Comparison of ENCODE assay signal across 8 cellular contexts in genomic region chr7:100091411-100092181, GRCh38. TPM values are rescaled to one million over a fixed set of nuclear protein-coding genes. Genes with fewer than 3 reads are reported as not detected.
DNase-seq lines count a peak whose midpoint lies in the region; FAIRE-seq and TF ChIP-seq lines count a peak whose summit lies in the region.

No MANE protein-coding gene starts in this region.

- no peak overlapping the region for H3K9ac ChIP-seq in kidney (ENCODE audit: low read length in 2 of 2)

- no peak for FAIRE-seq in kidney (lab: Jason Lieb, UNC)

- 0 out of 2 replicates have a peak, but pooled peaks cover 2% of the 10 kb centered on the region for H3K4me1 ChIP-seq in BE2C
- H3K4me1 ChIP-seq in kidney (ENCODE audit: control insufficient read depth in 1 of 2, insufficient read depth in 1 of 2, low read depth in 1 of 2, low read length in 2 of 2): peaks cover 4 to 7% of the 10 kb centered on the region in 2 donors

- H3K27ac ChIP-seq in epithelial cell of prostate (peak overlapping the region; percentile 94), kidney (ENCODE audit: low read depth in 2 of 2, low read length in 2 of 2) (no peak overlapping the region)

- H3K27me3 ChIP-seq in BE2C: no peaks in the 10 kb centered on the region

- H3K9me3 ChIP-seq in BE2C: no peaks in the 10 kb centered on the region
- H3K9me3 ChIP-seq in kidney (ENCODE audit: control insufficient read depth in 1 of 2, low read length in 2 of 2): no peaks in the 10 kb centered on the region

- peak; percentile 29; the same call in 1 of the 2 replicates for TF ChIP-seq CTCF in BE2C (IDR thresholded peaks at IDR 0.05; ENCODE audit: low read depth, low read length)
- no peak for TF ChIP-seq CTCF in GM12865 (IDR thresholded peaks at IDR 0.05; ENCODE audit: insufficient read depth, low read depth, low read length, missing control alignments)
- TF ChIP-seq CTCF in kidney (IDR thresholded peaks at IDR 0.05; ENCODE audit: borderline replicate concordance, extremely low read depth, insufficient read depth): no peak

- H3K36me3 ChIP-seq in BE2C (peaks cover 62% of the 10 kb centered on the region), kidney (ENCODE audit: control insufficient read depth in 1 of 2, insufficient read depth in 2 of 2, low read length in 2 of 2) (peaks cover 32 to 54% of the 10 kb centered on the region in 2 donors)

- no peak overlapping the region for H3K4me3 ChIP-seq in BE2C (ENCODE audit: low read depth, low read length)
- no peak overlapping the region for H3K4me3 ChIP-seq in GM12865 (ENCODE audit: low read depth, low read length)
- H3K4me3 ChIP-seq in kidney (ENCODE audit: low read length in 2 of 2): no peak overlapping the region

- DNase-seq in BE2C: peak; percentile 60
- peak; percentile 40 for DNase-seq in GM12865 (ENCODE audit: low read depth)
- DNase-seq in SK-N-DZ (ENCODE audit: low spot score): peak; percentile 61
- DNase-seq in epithelial cell of prostate (ENCODE audit: low read depth, low spot score): no peak
- no peak for DNase-seq in NOMO-1 (lab: John Stamatoyannopoulos, UW; ENCODE audit: unreplicated experiment in 2 of 2)
- no peak for DNase-seq in kidney
- DNase-seq in NK-92 treated with Interleukin-12 subunit alpha and Interleukin-12 subunit beta, amount 100 ng/mL, for 24 hours (lab: John Stamatoyannopoulos, UW): no peak
- DNase-seq in NCI-H524 treated with DMSO at 0.1 percent for 48 hours (lab: John Stamatoyannopoulos, UW): no peak

- intact Hi-C loops in kidney (cut with DNase I): no loop called here

RNA-seq across cellular contexts. Expression of gene COPS6, which starts 2.8 kb away (rescaled TPM):
- 466 TPM for polyA plus RNA-seq in BE2C (2012; ENCODE audit: insufficient read depth, insufficient read length, low read depth)
- 37.4 and 46.8 TPM in 2 replicates for polyA plus RNA-seq in SK-N-DZ (2014; cell fraction: cytosol; rRNA removed)
- 43.8 and 70.8 TPM in 2 replicates for polyA plus RNA-seq in SK-N-DZ (2014; cell fraction: nucleus; rRNA removed)
- total RNA-seq in kidney: 89.1 TPM
- polyA plus RNA-seq in kidney (ENCODE audit: insufficient read depth, low read depth, low replicate concordance): 166 TPM

RNA-seq across cellular contexts. Expression of gene MCM7, which starts 9.6 kb away (rescaled TPM):
- 135 TPM for polyA plus RNA-seq in BE2C (2012; ENCODE audit: insufficient read depth, insufficient read length, low read depth)
- polyA plus RNA-seq in SK-N-DZ (2014; cell fraction: cytosol; rRNA removed): 527 and 558 TPM in 2 replicates
- polyA plus RNA-seq in SK-N-DZ (2014; cell fraction: nucleus; rRNA removed): 941 and 957 TPM in 2 replicates
- total RNA-seq in kidney: 47.2 TPM
- 21.0 TPM for polyA plus RNA-seq in kidney (ENCODE audit: insufficient read depth, low read depth, low replicate concordance)

RNA-seq across cellular contexts. Expression of gene AP4M1, which starts 9.8 kb away (rescaled TPM):
- 28.6 TPM for polyA plus RNA-seq in BE2C (2012; ENCODE audit: insufficient read depth, insufficient read length, low read depth)
- polyA plus RNA-seq in SK-N-DZ (2014; cell fraction: cytosol; rRNA removed): 39.4 and 39.9 TPM in 2 replicates
- polyA plus RNA-seq in SK-N-DZ (2014; cell fraction: nucleus; rRNA removed): 52.2 and 119 TPM in 2 replicates
- total RNA-seq in kidney: 22.8 TPM
- 16.4 TPM for polyA plus RNA-seq in kidney (ENCODE audit: insufficient read depth, low read depth, low replicate concordance)

RNA-seq across cellular contexts. Expression of gene ZNF3, which starts 10.1 kb away (rescaled TPM):
- polyA plus RNA-seq in BE2C (2012; ENCODE audit: insufficient read depth, insufficient read length, low read depth): 32.9 TPM
- polyA plus RNA-seq in SK-N-DZ (2014; cell fraction: cytosol; rRNA removed): 63.1 and 65.6 TPM in 2 replicates
- 101 and 141 TPM in 2 replicates for polyA plus RNA-seq in SK-N-DZ (2014; cell fraction: nucleus; rRNA removed)
- total RNA-seq in kidney: 30.8 TPM
- polyA plus RNA-seq in kidney (ENCODE audit: insufficient read depth, low read depth, low replicate concordance): 15.8 TPM

RNA-seq across cellular contexts. Expression of gene TAF6, which starts 27.6 kb away (rescaled TPM):
- 129 TPM for polyA plus RNA-seq in BE2C (2012; ENCODE audit: insufficient read depth, insufficient read length, low read depth)
- polyA plus RNA-seq in SK-N-DZ (2014; cell fraction: cytosol; rRNA removed): 76.5 and 98.2 TPM in 2 replicates
- 92.4 and 94.5 TPM in 2 replicates for polyA plus RNA-seq in SK-N-DZ (2014; cell fraction: nucleus; rRNA removed)
- 62.7 TPM for total RNA-seq in kidney
- 41.3 TPM for polyA plus RNA-seq in kidney (ENCODE audit: insufficient read depth, low read depth, low replicate concordance)

Comparison
In these comparisons a context has a peak if more than half of its experiments do, and no peak if none do; other contexts are left out.
1. DNase-seq: peak in BE2C (single experiment), GM12865 (single experiment) and SK-N-DZ (single experiment); none in epithelial cell of prostate (single experiment), NOMO-1 (0 of 2), kidney (single experiment), NK-92 treated with Interleukin-12 subunit alpha and Interleukin-12 subunit beta, amount 100 ng/mL, for 24 hours (single experiment) and NCI-H524 treated with DMSO at 0.1 percent for 48 hours (single experiment).